In the genomic region with DNA sequence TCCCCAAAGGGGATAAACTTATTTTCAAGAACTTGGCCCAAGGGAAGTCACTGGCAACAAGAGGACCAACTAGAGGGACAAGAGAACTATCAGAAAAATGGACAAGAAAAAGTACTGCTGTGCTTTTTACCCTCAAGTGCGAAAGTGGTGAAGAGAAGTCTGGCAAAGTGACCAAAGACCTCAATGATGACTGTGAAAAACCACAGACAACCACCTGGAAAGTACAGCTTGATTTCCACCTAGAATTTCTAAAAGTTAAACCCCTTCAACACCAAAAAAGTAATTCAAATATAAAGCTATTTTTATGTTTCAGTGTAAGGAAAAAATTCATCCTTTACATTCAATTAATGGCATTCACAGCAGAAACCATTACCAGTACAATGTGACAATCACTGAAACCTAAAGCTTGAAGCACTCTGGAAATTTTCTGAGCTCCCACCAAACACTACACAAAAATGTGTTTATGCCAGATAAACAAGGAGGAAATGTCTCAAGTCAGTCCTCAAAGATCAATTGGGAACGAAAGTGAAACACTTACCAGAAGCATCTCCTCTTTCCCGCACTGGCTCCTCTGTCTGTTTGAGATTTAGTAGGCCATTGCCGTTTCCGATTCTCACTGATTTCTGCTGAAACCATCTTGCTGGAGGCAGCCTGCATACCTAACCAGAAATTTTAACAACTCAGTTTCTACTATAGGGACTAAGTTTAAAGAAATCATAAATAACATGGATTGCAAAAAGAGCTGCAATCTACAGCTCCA, we compare ENCODE assay signal across 12 cellular contexts. TPM values are rescaled to one million over a fixed set of nuclear protein-coding genes. Genes with fewer than 3 reads are reported as not detected.
DNase-seq lines count a peak whose midpoint lies in the region; ATAC-seq, FAIRE-seq and TF ChIP-seq lines count a peak whose summit lies in the region.
"Had no signal": no experiment of that assay in that cellular context is flagged by ENCODE, and none has a peak within 500 bp of the region (broad histone marks: within the 10 kb centered on the region; RNA-seq: fewer than 3 reads in every experiment).

No MANE protein-coding gene starts in this region.

- peak; percentile 35 for FAIRE-seq in GM19239 (lab: Jason Lieb, UNC)

- H3K27me3 Mint-ChIP-seq in activated B cell treated with CpG ODN at 0.5 μM for 24 hours = no peaks in the 10 kb centered on the region
- no peaks in the 10 kb centered on the region for H3K27me3 Mint-ChIP-seq in natural killer cell treated with Interleukin-12 subunit alpha and Interleukin-12 subunit beta and Interleukin-15 and Interleukin-18, amount 100 ng/mL, for 72 hours

- POLR2A ChIA-PET in activated B cell treated with CpG ODN at 0.5 μM for 24 hours (lab: Charles Lee) = interaction anchor here (0.7 to 3.4 kb wide), 4 partner anchors 9 to 110 kb away, joined by 3 to 17 read pairs (median 8); a partner anchor contains a TSS

- no peak for TF ChIP-seq CTCF in activated B cell treated with CpG ODN at 0.5 μM for 24 hours (IDR thresholded peaks at IDR 0.05)
- no peak for TF ChIP-seq CTCF in GM10266 (IDR thresholded peaks at IDR 0.05; ENCODE audit: control insufficient read depth, insufficient read depth, low read depth, missing control alignments)

- DNase-seq in GM19239 (ENCODE audit: insufficient read length, low spot score) = no peak
- DNase-seq in activated B cell treated with CpG ODN at 0.5 μM for 24 hours = no peak
- no peak for DNase-seq in natural killer cell treated with Interleukin-12 subunit alpha and Interleukin-12 subunit beta and Interleukin-15 and Interleukin-18, amount 100 ng/mL, for 72 hours (ENCODE audit: low spot score)
- DNase-seq in NCI-H748 treated with DMSO at 0.1 percent for 48 hours (lab: John Stamatoyannopoulos, UW) = no peak
- no peak for DNase-seq in GM10266 (ENCODE audit: extremely low spot score)
- no peak for DNase-seq in left ventricle myocardium superior
- DNase-seq: body of pancreas, Calu3, NCI-H2107, sigmoid colon had no signal

- peak overlapping the region; percentile 41 for H3K27ac Mint-ChIP-seq in activated B cell treated with CpG ODN at 0.5 μM for 24 hours
- peak overlapping the region; percentile 72 to 85 for H3K27ac Mint-ChIP-seq in natural killer cell treated with Interleukin-12 subunit alpha and Interleukin-12 subunit beta and Interleukin-15 and Interleukin-18, amount 100 ng/mL, for 72 hours

- CTCF ChIA-PET in activated B cell treated with CpG ODN at 0.5 μM for 24 hours (lab: Charles Lee) = interaction anchor here (0.7 to 3.2 kb wide), 5 partner anchors 9 to 516 kb away, joined by 3 to 24 read pairs (median 3); no protein-coding TSS in a partner anchor

- H3K9me3 Mint-ChIP-seq in activated B cell treated with CpG ODN at 0.5 μM for 24 hours = no peaks in the 10 kb centered on the region
- no peaks in the 10 kb centered on the region for H3K9me3 Mint-ChIP-seq in natural killer cell treated with Interleukin-12 subunit alpha and Interleukin-12 subunit beta and Interleukin-15 and Interleukin-18, amount 100 ng/mL, for 72 hours

- H3K4me1 Mint-ChIP-seq in activated B cell treated with CpG ODN at 0.5 μM for 24 hours = peaks cover 25% of the 10 kb centered on the region
- peaks cover 32 to 38% of the 10 kb centered on the region in 2 donors for H3K4me1 Mint-ChIP-seq in natural killer cell treated with Interleukin-12 subunit alpha and Interleukin-12 subunit beta and Interleukin-15 and Interleukin-18, amount 100 ng/mL, for 72 hours (ENCODE audit: low read depth in 2 of 2)

- no peak overlapping the region for H3K4me3 Mint-ChIP-seq in activated B cell treated with CpG ODN at 0.5 μM for 24 hours
- peak overlapping the region; percentile 50 for H3K4me3 Mint-ChIP-seq in natural killer cell treated with Interleukin-12 subunit alpha and Interleukin-12 subunit beta and Interleukin-15 and Interleukin-18, amount 100 ng/mL, for 72 hours

- intact Hi-C loops in activated B cell treated with CpG ODN at 0.5 μM for 24 hours (cut with micrococcal nuclease) (no loop called here), left ventricle myocardium superior (cut with micrococcal nuclease) (no loop called here)

- ATAC-seq in HG02870 (IDR thresholded peaks at IDR 0.05; ENCODE audit: unreplicated experiment) (peak; percentile 58), activated B cell treated with CpG ODN at 0.5 μM for 24 hours (ENCODE audit: low read depth) (no peak), left ventricle myocardium superior (no peak)
- ATAC-seq in natural killer cell treated with Interleukin-12 subunit alpha and Interleukin-12 subunit beta and Interleukin-15 and Interleukin-18, amount 100 ng/mL, for 72 hours = peak; percentile 60 to 68
- ATAC-seq: body of pancreas had no signal

- H3K36me3 Mint-ChIP-seq in activated B cell treated with CpG ODN at 0.5 μM for 24 hours (ENCODE audit: low read depth) = peaks cover 90% of the 10 kb centered on the region
- H3K36me3 Mint-ChIP-seq in natural killer cell treated with Interleukin-12 subunit alpha and Interleukin-12 subunit beta and Interleukin-15 and Interleukin-18, amount 100 ng/mL, for 72 hours = peaks cover 35% of the 10 kb centered on the region

RNA-seq across cellular contexts. Expression of a gene that starts 8.3 kb away (rescaled TPM):
- total RNA-seq in activated B cell treated with CpG ODN at 0.5 μM for 24 hours = 21.1 and 21.8 TPM in 2 replicates
- 10 to 100 TPM; 25.5 to 30.4 TPM for total RNA-seq in natural killer cell treated with Interleukin-12 subunit alpha and Interleukin-12 subunit beta and Interleukin-15 and Interleukin-18, amount 100 ng/mL, for 72 hours
- 10.7 TPM for total RNA-seq in left ventricle myocardium superior

RNA-seq across cellular contexts. Expression of a gene that starts 49.9 kb away (rescaled TPM):
- total RNA-seq in activated B cell treated with CpG ODN at 0.5 μM for 24 hours = not detected in 2 replicates
- not detected for total RNA-seq in natural killer cell treated with Interleukin-12 subunit alpha and Interleukin-12 subunit beta and Interleukin-15 and Interleukin-18, amount 100 ng/mL, for 72 hours
- 0.47 TPM for total RNA-seq in left ventricle myocardium superior
- total RNA-seq: Calu3; T-helper 1 cell treated with Interleukin-12 subunit alpha and Interleukin-12 subunit beta and Interleukin-4 antibody, amounts not matched to agents 30 ng/mL and 1 ng/mL, for 36 hours had no signal

Comparison
In these comparisons a context has a peak if more than half of its experiments do, and no peak if none do; other contexts are left out.
1. ATAC-seq: peak in HG02870 (single experiment) and natural killer cell treated with Interleukin-12 subunit alpha and Interleukin-12 subunit beta and Interleukin-15 and Interleukin-18, amount 100 ng/mL, for 72 hours (2 of 2); none in activated B cell treated with CpG ODN at 0.5 μM for 24 hours (single experiment) and left ventricle myocardium superior (single experiment).